Comparison of ENCODE assay signal across 9 cellular contexts in genomic region chrX:24479924-24480722, GRCh38. TPM values are rescaled to one million over a fixed set of nuclear protein-coding genes. Genes with fewer than 3 reads are reported as not detected.
DNase-seq lines count a peak whose midpoint lies in the region; ATAC-seq, FAIRE-seq and TF ChIP-seq lines count a peak whose summit lies in the region.
"Had no signal": no experiment of that assay in that cellular context is flagged by ENCODE, and none has a peak within 500 bp of the region (broad histone marks: within the 10 kb centered on the region; RNA-seq: fewer than 3 reads in every experiment).

No MANE protein-coding gene starts in this region.

- no peak for TF ChIP-seq POLR2A in endothelial cell of umbilical vein (IDR thresholded peaks at IDR 0.05; ENCODE audit: low read depth, low read length)

- H3K4me1 ChIP-seq in endothelial cell of umbilical vein (ENCODE audit: control insufficient read depth, extremely low read depth, insufficient read depth, low read length) (no peaks in the 10 kb centered on the region), HAP-1 (peaks cover 10% of the 10 kb centered on the region)
- H3K4me1 ChIP-seq: SJSA1 had no signal

- FAIRE-seq in endothelial cell of umbilical vein (lab: Jason Lieb, UNC): peak; percentile 26

- no peaks in the 10 kb centered on the region for H3K36me3 ChIP-seq in endothelial cell of umbilical vein (ENCODE audit: control insufficient read depth in 2 of 2, extremely low read depth in 1 of 2, insufficient read depth in 2 of 2, low read length in 2 of 2)
- H3K36me3 ChIP-seq in HAP-1 (replicated peaks): no peaks in the 10 kb centered on the region
- H3K36me3 ChIP-seq: SJSA1 had no signal

- BruUV-seq in endothelial cell of umbilical vein (replicated peaks; lab: Mats Ljungman, UMichigan): no TSS peak

- H2AFZ ChIP-seq in endothelial cell of umbilical vein (ENCODE audit: low read depth, low read length): no peak overlapping the region

- no peak overlapping the region for H3K27ac ChIP-seq in endothelial cell of umbilical vein (ENCODE audit: insufficient read depth, low read depth, low read length)
- H3K27ac ChIP-seq: SJSA1 had no signal

- ATAC-seq in GM18511 (IDR thresholded peaks at IDR 0.05; ENCODE audit: unreplicated experiment) (peak; percentile 95), HG02798 (IDR thresholded peaks at IDR 0.05; ENCODE audit: poor library complexity, unreplicated experiment) (peak; percentile 95)

- no peak overlapping the region for H3K4me3 ChIP-seq in endothelial cell of umbilical vein (replicated peaks in 1 of 3; ENCODE audit: insufficient read depth in 1 of 3, low read depth in 1 of 3, low read length in 3 of 3)
- H3K4me3 ChIP-seq in HAP-1: no peak overlapping the region
- H3K4me3 ChIP-seq: SJSA1 had no signal

- no peak overlapping the region for H3K4me2 ChIP-seq in endothelial cell of umbilical vein (ENCODE audit: insufficient read depth, low read length)

- H3K9me3 ChIP-seq in endothelial cell of umbilical vein (replicated peaks; ENCODE audit: control insufficient read depth, insufficient read depth, low read length): no peaks in the 10 kb centered on the region
- H3K9me3 ChIP-seq in HAP-1: no peaks in the 10 kb centered on the region
- H3K9me3 ChIP-seq: SJSA1 had no signal

- in situ Hi-C loops in HAP-1 (cut with MboI; ENCODE audit: low sequenced_read_pairs): no loop called here

- intact Hi-C loops in endothelial cell of umbilical vein (cut with micrococcal nuclease): no loop called here

- TF ChIP-seq CTCF in endothelial cell of umbilical vein (IDR thresholded peaks at IDR 0.05; ENCODE audit: extremely low read depth in 1 of 2, insufficient read depth in 1 of 2, low read depth in 1 of 2, low read length in 2 of 2): no peak

- no peaks in the 10 kb centered on the region for H3K9me1 ChIP-seq in endothelial cell of umbilical vein (replicated peaks; ENCODE audit: control insufficient read depth, extremely low read depth, insufficient read depth, low read length)

- POLR2A ChIA-PET in endothelial cell of umbilical vein (lab: Charles Lee): no interaction called here

- dilution Hi-C loops in endothelial cell of umbilical vein (cut with MboI; ENCODE audit: extremely low pct_ligation_motif_present, low sequenced_read_pairs): no loop called here

- no peaks in the 10 kb centered on the region for H4K20me1 ChIP-seq in endothelial cell of umbilical vein (replicated peaks; ENCODE audit: control insufficient read depth, extremely low read depth, insufficient read depth, low read length)

- H3K79me2 ChIP-seq in endothelial cell of umbilical vein (ENCODE audit: control insufficient read depth, insufficient read depth, low read length): no peaks in the 10 kb centered on the region

- DNase-seq in NCI-H1417 treated with DMSO at 0.1 percent for 48 hours (lab: John Stamatoyannopoulos, UW): peak; percentile 64
- peak; percentile 74 for DNase-seq in activated CD4-positive, alpha-beta T cell treated with anti-CD3 and anti-CD28 coated beads for 48 hours
- peak; percentile 4 for DNase-seq in endothelial cell of umbilical vein (ENCODE audit: low read depth, low spot score)
- peak; percentile 25 to 46 (median 30) for DNase-seq in stimulated activated CD4-positive, alpha-beta T cell treated with anti-CD3 and anti-CD28 coated beads, TNF-alpha, amount 100 ng/mL, for 1 hour (ENCODE audit: low read depth in 3 of 3, low spot score in 1 of 3)
- DNase-seq in HAP-1 (ENCODE audit: low spot score in 2 of 2): no peak
- DNase-seq in T1000 (lab: John Stamatoyannopoulos, UW): no peak

- no peak overlapping the region for H3K9ac ChIP-seq in endothelial cell of umbilical vein (replicated peaks; ENCODE audit: extremely low read depth, insufficient read depth, low read length)

- CTCF ChIA-PET in endothelial cell of umbilical vein (lab: Charles Lee): no interaction called here

- H3K27me3 ChIP-seq in endothelial cell of umbilical vein (ENCODE audit: control insufficient read depth in 2 of 2, insufficient read depth in 2 of 2, low read length in 2 of 2): no peaks in the 10 kb centered on the region
- H3K27me3 ChIP-seq in HAP-1 (ENCODE audit: low read depth): no peaks in the 10 kb centered on the region
- H3K27me3 ChIP-seq: SJSA1 had no signal

TF ChIP-seq in endothelial cell of umbilical vein, 7 proteins besides CTCF, POLR2A, EP300 and RAD21:
- TF ChIP-seq MYC (IDR thresholded peaks at IDR 0.05; ENCODE audit: low read depth, low read length): no peak
- no peak for TF ChIP-seq EZH2 (IDR thresholded peaks at IDR 0.05; ENCODE audit: borderline replicate concordance, low read depth, low read length, severe bottlenecking)
- TF ChIP-seq POLR2AphosphoS5 (IDR thresholded peaks at IDR 0.05; ENCODE audit: insufficient read depth, low read depth, low read length): no peak
- no peak for TF ChIP-seq FOS (IDR thresholded peaks at IDR 0.05; ENCODE audit: borderline replicate concordance, insufficient read depth, low read length)
- TF ChIP-seq MAX (IDR thresholded peaks at IDR 0.05; ENCODE audit: insufficient read depth, insufficient read length): no peak
- TF ChIP-seq JUN (IDR thresholded peaks at IDR 0.05; ENCODE audit: borderline replicate concordance, insufficient read depth, insufficient read length, low read depth): no peak
- TF ChIP-seq GATA2 (IDR thresholded peaks at IDR 0.05; ENCODE audit: insufficient read depth, insufficient read length, low read depth, low read length): no peak

RNA-seq across cellular contexts. Expression of gene PDK3, which starts 15.0 kb away (rescaled TPM):
- total RNA-seq in endothelial cell of umbilical vein: 3.9 and 5.9 TPM in 2 replicates
- 2.6 and 3.0 TPM in 2 replicates for polyA plus RNA-seq in endothelial cell of umbilical vein
- polyA plus RNA-seq in endothelial cell of umbilical vein (2011; cell fraction: cytosol; rRNA removed): 2.2 and 3.0 TPM in 2 replicates
- polyA plus RNA-seq in endothelial cell of umbilical vein (2011; cell fraction: nucleus; rRNA removed): 2.6 TPM in 2 replicates
- polyA plus RNA-seq in endothelial cell of umbilical vein (2012): 3.4 and 3.8 TPM in 2 replicates
- polyA minus RNA-seq in endothelial cell of umbilical vein: 6.2 and 6.8 TPM in 2 replicates
- polyA minus RNA-seq in endothelial cell of umbilical vein (2011; cell fraction: cytosol; rRNA and poly(A)+ RNA removed): 6.1 TPM
- polyA minus RNA-seq in endothelial cell of umbilical vein (2011; cell fraction: nucleus; rRNA and poly(A)+ RNA removed): 3.6 and 7.4 TPM in 2 replicates

Comparison
In these comparisons a context has a peak if more than half of its experiments do, and no peak if none do; other contexts are left out.
1. DNase-seq: peak in NCI-H1417 treated with DMSO at 0.1 percent for 48 hours (single experiment), activated CD4-positive, alpha-beta T cell treated with anti-CD3 and anti-CD28 coated beads for 48 hours (single experiment), endothelial cell of umbilical vein (single experiment) and stimulated activated CD4-positive, alpha-beta T cell treated with anti-CD3 and anti-CD28 coated beads, TNF-alpha, amount 100 ng/mL, for 1 hour (3 of 3); none in HAP-1 (0 of 2) and T1000 (single experiment).